ENCODE assay signal across 26 cellular contexts in genomic region chr15:80175436-80175835, GRCh38.
"Had no signal": no experiment of that assay in that cellular context is flagged by ENCODE, and none has a peak within 500 bp of the region (broad histone marks: within the 10 kb centered on the region; RNA-seq: fewer than 3 reads in every experiment).

No MANE protein-coding gene starts in this region.

- H3K27ac Mint-ChIP-seq: activated CD4-positive, alpha-beta memory T cell treated with anti-CD3 and anti-CD28 coated beads, Interleukin-2, amount 10 ng/mL, durations not matched to agents 7 days and 5 days; activated CD4-positive, alpha-beta T cell treated with anti-CD3 and anti-CD28 coated beads, Interleukin-2, amount 10 ng/mL, durations not matched to agents 7 days and 5 days; activated T-helper 2 cell treated with anti-CD3 and anti-CD28 coated beads, Interferon-gamma antibody, Interleukin-2, Interleukin-4, amounts not matched to agents 10 μg/mL and 5 μg/mL and 100 μg/mL, durations not matched to agents 14 hours and 24 hours and 36 hours; naive thymus-derived CD8-positive, alpha-beta T cell; type B pancreatic cell; WTC11 had no signal

- H3K27ac ChIP-seq: epithelial cell of prostate, pancreas, spleen had no signal

- H3K27me3 ChIP-seq: esophagus squamous epithelium, pancreas, spleen, testis, uterus had no signal

- H3K9me3 ChIP-seq: esophagus squamous epithelium, left ventricle myocardium inferior, pancreas, psoas muscle, spleen, testis, uterus had no signal

- H3K4me1 ChIP-seq: pancreas, uterus had no signal

- H3K9me3 Mint-ChIP-seq: activated CD4-positive, alpha-beta memory T cell treated with anti-CD3 and anti-CD28 coated beads, Interleukin-2, amount 10 ng/mL, durations not matched to agents 7 days and 5 days; activated CD4-positive, alpha-beta T cell treated with anti-CD3 and anti-CD28 coated beads, Interleukin-2, amount 10 ng/mL, durations not matched to agents 7 days and 5 days; activated naive CD4-positive, alpha-beta T cell treated with anti-CD3 and anti-CD28 coated beads, Interleukin-2, amount 50 U/mL, for 72 hours; activated T-cell treated with anti-CD3 and anti-CD28 coated beads, Interleukin-2, amount 50 U/mL, for 4 hours; activated T-helper 2 cell treated with anti-CD3 and anti-CD28 coated beads, Interferon-gamma antibody, Interleukin-2, Interleukin-4, amounts not matched to agents 10 μg/mL and 5 μg/mL and 100 μg/mL, durations not matched to agents 14 hours and 24 hours and 36 hours; naive thymus-derived CD8-positive, alpha-beta T cell; neural crest cell; type B pancreatic cell had no signal

- H3K27me3 Mint-ChIP-seq: activated CD4-positive, alpha-beta memory T cell treated with anti-CD3 and anti-CD28 coated beads, Interleukin-2, amount 10 ng/mL, durations not matched to agents 7 days and 5 days; activated CD4-positive, alpha-beta T cell treated with anti-CD3 and anti-CD28 coated beads, Interleukin-2, amount 10 ng/mL, durations not matched to agents 7 days and 5 days; naive thymus-derived CD8-positive, alpha-beta T cell; type B pancreatic cell had no signal

- H3K4me3 Mint-ChIP-seq: activated CD4-positive, alpha-beta memory T cell treated with anti-CD3 and anti-CD28 coated beads, Interleukin-2, amount 10 ng/mL, durations not matched to agents 7 days and 5 days; activated CD4-positive, alpha-beta T cell treated with anti-CD3 and anti-CD28 coated beads, Interleukin-2, amount 10 ng/mL, durations not matched to agents 7 days and 5 days; activated T-cell treated with anti-CD3 and anti-CD28 coated beads, Interleukin-2, amount 50 U/mL, for 4 hours; naive thymus-derived CD8-positive, alpha-beta T cell; neural crest cell; type B pancreatic cell; WTC11 had no signal

- ATAC-seq: activated naive CD4-positive, alpha-beta T cell treated with anti-CD3 and anti-CD28 coated beads, Interleukin-2, amount 50 U/mL, for 72 hours; activated T-cell treated with anti-CD3 and anti-CD28 coated beads, Interleukin-2, amount 50 U/mL, for 4 hours; naive thymus-derived CD8-positive, alpha-beta T cell; pancreas; WTC11 had no signal

- H3K4me1 Mint-ChIP-seq: activated CD4-positive, alpha-beta memory T cell treated with anti-CD3 and anti-CD28 coated beads, Interleukin-2, amount 10 ng/mL, durations not matched to agents 7 days and 5 days; WTC11 had no signal

- FAIRE-seq: colon, endometrium, pancreas had no signal

- H3K4me3 ChIP-seq: esophagus squamous epithelium, left ventricle myocardium inferior, pancreas, psoas muscle, spleen, testis, uterus had no signal

- H3K36me3 ChIP-seq: pancreas, uterus had no signal

- DNase-seq: activated CD4-positive, alpha-beta memory T cell treated with anti-CD3 and anti-CD28 coated beads, Interleukin-2, amount 10 ng/mL, durations not matched to agents 7 days and 5 days; activated CD4-positive, alpha-beta T cell treated with anti-CD3 and anti-CD28 coated beads for 1 hour; activated CD4-positive, alpha-beta T cell treated with anti-CD3 and anti-CD28 coated beads, Interleukin-2, amount 10 ng/mL, durations not matched to agents 7 days and 5 days; activated T-cell treated with anti-CD3 and anti-CD28 coated beads, Interleukin-2, amount 50 U/mL, for 4 hours; effector CD8-positive, alpha-beta T cell; esophagus squamous epithelium; foreskin melanocyte; islet precursor cell; left ventricle myocardium inferior; naive thymus-derived CD8-positive, alpha-beta T cell; nucleus accumbens; spleen; stimulated activated naive CD4-positive, alpha-beta T cell treated with Interleukin-2 at 50 U/mL for 16 hours; T-helper 2 cell; testis; uterus had no signal
